ENCODE assay signal across 25 cellular contexts in genomic region chr1:218294531-218294930, GRCh38. TPM values are rescaled to one million over a fixed set of nuclear protein-coding genes. Genes with fewer than 3 reads are reported as not detected.
DNase-seq lines count a peak whose midpoint lies in the region; ATAC-seq and TF ChIP-seq lines count a peak whose summit lies in the region.
"Had no signal": no experiment of that assay in that cellular context is flagged by ENCODE, and none has a peak within 500 bp of the region (broad histone marks: within the 10 kb centered on the region; RNA-seq: fewer than 3 reads in every experiment).

No MANE protein-coding gene starts in this region.

- no peak overlapping the region for H3K27ac Mint-ChIP-seq in CD4-positive, alpha-beta T cell
- H3K27ac Mint-ChIP-seq: activated naive CD8-positive, alpha-beta T cell treated with anti-CD3 and anti-CD28 coated beads, Interleukin-2, amount 50 U/mL, for 24 hours; neural progenitor cell; T-cell; type B pancreatic cell had no signal

- TF ChIP-seq CTCF in epithelial cell of esophagus (IDR thresholded peaks at IDR 0.05; ENCODE audit: insufficient read depth, low read depth, low read length, missing control alignments): no peak
- no peak for TF ChIP-seq CTCF in CD4-positive, alpha-beta T cell (IDR thresholded peaks at IDR 0.05)
- no peak for TF ChIP-seq CTCF in mucosa of descending colon (IDR thresholded peaks at IDR 0.05)

- no peaks in the 10 kb centered on the region for H3K36me3 ChIP-seq in mucosa of descending colon (ENCODE audit: low read depth)
- H3K36me3 ChIP-seq: brain microvascular endothelial cell, neural progenitor cell had no signal

- H3K4me3 Mint-ChIP-seq in CD4-positive, alpha-beta T cell: no peak overlapping the region
- H3K4me3 Mint-ChIP-seq: activated naive CD8-positive, alpha-beta T cell treated with anti-CD3 and anti-CD28 coated beads, Interleukin-2, amount 50 U/mL, for 24 hours; neural progenitor cell; T-cell; type B pancreatic cell had no signal

- no peaks in the 10 kb centered on the region for H3K9me3 ChIP-seq in CD4-positive, alpha-beta T cell (ENCODE audit: control insufficient read depth, low read length)
- H3K9me3 ChIP-seq in mucosa of descending colon: no peaks in the 10 kb centered on the region
- H3K9me3 ChIP-seq: esophagus muscularis mucosa, lower lobe of right lung, sigmoid colon had no signal

- H3K4me1 ChIP-seq in mucosa of descending colon (ENCODE audit: low read depth): peaks cover 4% of the 10 kb centered on the region
- H3K4me1 ChIP-seq: esophagus muscularis mucosa, lower lobe of right lung, sigmoid colon had no signal

- intact Hi-C loops in CD4-positive, alpha-beta T cell (cut with DNase I, micrococcal nuclease): no loop called here
- intact Hi-C loops in mucosa of descending colon (cut with DNase I, micrococcal nuclease): no loop called here

- no peaks in the 10 kb centered on the region for H3K27me3 Mint-ChIP-seq in CD4-positive, alpha-beta T cell
- H3K27me3 Mint-ChIP-seq: activated naive CD8-positive, alpha-beta T cell treated with anti-CD3 and anti-CD28 coated beads, Interleukin-2, amount 50 U/mL, for 24 hours; T-cell; type B pancreatic cell had no signal

- no peak for ATAC-seq in CD4-positive, alpha-beta T cell (ENCODE audit: poor library complexity)
- ATAC-seq in mucosa of descending colon: no peak
- ATAC-seq: activated naive CD8-positive, alpha-beta T cell treated with anti-CD3 and anti-CD28 coated beads, Interleukin-2, amount 50 U/mL, for 24 hours; lower lobe of right lung; T-cell had no signal

- CTCF ChIA-PET in CD4-positive, alpha-beta T cell (lab: Charles Lee): no interaction called here

- H3K36me3 Mint-ChIP-seq in CD4-positive, alpha-beta T cell (ENCODE audit: low read depth): peaks cover 30% of the 10 kb centered on the region
- H3K36me3 Mint-ChIP-seq: neural progenitor cell had no signal

- no peaks in the 10 kb centered on the region for H3K9me3 Mint-ChIP-seq in CD4-positive, alpha-beta T cell
- H3K9me3 Mint-ChIP-seq: activated naive CD8-positive, alpha-beta T cell treated with anti-CD3 and anti-CD28 coated beads, Interleukin-2, amount 50 U/mL, for 24 hours; neural progenitor cell; T-cell; type B pancreatic cell had no signal

- no peak overlapping the region for H3K27ac ChIP-seq in CD4-positive, alpha-beta T cell (ENCODE audit: low read depth, low read length)
- H3K27ac ChIP-seq: brain microvascular endothelial cell, esophagus muscularis mucosa, KMS-11, lower lobe of right lung, neural progenitor cell, sigmoid colon had no signal

- peak; percentile 50 for DNase-seq in GM04504 (ENCODE audit: low read depth)
- DNase-seq in M059J (ENCODE audit: low read depth): peak; percentile 69
- DNase-seq in epithelial cell of esophagus (ENCODE audit: low read depth): peak; percentile 48
- DNase-seq in stromal cell of bone marrow (ENCODE audit: low read depth): peak; percentile 33
- DNase-seq in CD4-positive, alpha-beta T cell: no peak
- DNase-seq in mucosa of descending colon: no peak
- no peak for DNase-seq in dermis blood vessel endothelial cell
- DNase-seq: activated effector memory CD4-positive, alpha-beta T cell treated with anti-CD3 and anti-CD28 coated beads, Interleukin-2, amount 50 U/mL, for 16 hours; activated naive CD8-positive, alpha-beta T cell treated with anti-CD3 and anti-CD28 coated beads, Interleukin-2, amount 50 U/mL, for 24 hours; AML-193; brain microvascular endothelial cell; DMS53; effector CD8-positive, alpha-beta T cell; kidney; lower lobe of right lung; NCI-H187; NCI-H524 treated with DMSO at 0.1 percent for 48 hours; NK-92 treated with Interleukin-12 subunit alpha and Interleukin-12 subunit beta, amount 100 ng/mL, for 24 hours; posterior cingulate gyrus; sigmoid colon; T-cell had no signal

- H3K4me1 Mint-ChIP-seq in CD4-positive, alpha-beta T cell (ENCODE audit: low read depth): peaks cover 25% of the 10 kb centered on the region
- H3K4me1 Mint-ChIP-seq: neural progenitor cell had no signal

- no peak overlapping the region for H3K4me3 ChIP-seq in epithelial cell of esophagus (ENCODE audit: low read length)
- no peak overlapping the region for H3K4me3 ChIP-seq in mucosa of descending colon
- H3K4me3 ChIP-seq: esophagus muscularis mucosa, lower lobe of right lung, neural progenitor cell, sigmoid colon had no signal

- H3K27me3 ChIP-seq in CD4-positive, alpha-beta T cell (ENCODE audit: control insufficient read depth, insufficient read depth, low read length): no peaks in the 10 kb centered on the region
- H3K27me3 ChIP-seq: brain microvascular endothelial cell, esophagus muscularis mucosa, neural progenitor cell, sigmoid colon had no signal

- POLR2A ChIA-PET in CD4-positive, alpha-beta T cell (lab: Charles Lee): interaction anchor here (0.6 to 1.0 kb wide), 2 partner anchors 10 to 35 kb away, joined by 3 read pairs; no protein-coding TSS in a partner anchor

RNA-seq across cellular contexts. Expression of gene RRP15, which starts 9.4 kb away (rescaled TPM):
- 2.7 and 4.5 TPM in 2 replicates for total RNA-seq in M059J (2014; rRNA removed; shearing (Covaris generic))
- total RNA-seq in CD4-positive, alpha-beta T cell: 10 to 100 TPM; 10.5 to 15.2 TPM
- total RNA-seq in mucosa of descending colon: 10 to 100 TPM in 2 of 3 donors, 1 to 10 TPM in 1; 9.8 to 17.7 (median 10.0) TPM
- 7.4 and 7.8 TPM in 2 replicates for total RNA-seq in dermis blood vessel endothelial cell

RNA-seq across cellular contexts. Expression of gene TGFB2, which starts 50.6 kb away (rescaled TPM):
- total RNA-seq in M059J (2014; rRNA removed; shearing (Covaris generic)): 50.4 and 74.2 TPM in 2 replicates
- total RNA-seq in CD4-positive, alpha-beta T cell: under 1 TPM; 0.11 TPM
- 1 to 10 TPM in 1 of 3 donors, under 1 TPM in 2; 0.09 to 8.5 (median 0.48) TPM for total RNA-seq in mucosa of descending colon
- total RNA-seq in dermis blood vessel endothelial cell: 36.2 and 38.6 TPM in 2 replicates

Comparison
In these comparisons a context has a peak if more than half of its experiments do, and no peak if none do; other contexts are left out.
1. DNase-seq: peak in GM04504 (single experiment), M059J (single experiment), epithelial cell of esophagus (single experiment) and stromal cell of bone marrow (single experiment); none in CD4-positive, alpha-beta T cell (0 of 10), mucosa of descending colon (0 of 3) and dermis blood vessel endothelial cell (single experiment).